15 cellular contexts compared by ENCODE assay signal in genomic region chr2:21039080-21039556, GRCh38. TPM values are rescaled to one million over a fixed set of nuclear protein-coding genes. Genes with fewer than 3 reads are reported as not detected.
"Had no signal": no experiment of that assay in that cellular context is flagged by ENCODE, and none has a peak within 500 bp of the region (broad histone marks: within the 10 kb centered on the region; RNA-seq: fewer than 3 reads in every experiment).

No MANE protein-coding gene starts in this region.

- H3K4me1 ChIP-seq: foreskin keratinocyte, parathyroid adenoma had no signal

- H3K9ac ChIP-seq: parathyroid adenoma had no signal

- H3K27ac ChIP-seq: foreskin keratinocyte, parathyroid adenoma, VCaP had no signal

- ATAC-seq: activated CD8-positive, alpha-beta T cell treated with anti-CD3 and anti-CD28 coated beads, Interleukin-2, amount 10 ng/mL, durations not matched to agents 7 days and 5 days; effector memory CD8-positive, alpha-beta T cell; foreskin keratinocyte; T-cell had no signal

- DNase-seq: activated CD4-positive, alpha-beta T cell treated with anti-CD3 and anti-CD28 coated beads for 4 hours; activated CD8-positive, alpha-beta memory T cell treated with anti-CD3 and anti-CD28 coated beads, Interleukin-2, amount 50 U/mL, for 48 hours; activated CD8-positive, alpha-beta T cell treated with anti-CD3 and anti-CD28 coated beads, Interleukin-2, amount 10 ng/mL, durations not matched to agents 7 days and 5 days; activated naive CD4-positive, alpha-beta T cell; effector memory CD8-positive, alpha-beta T cell; kidney; stimulated activated CD4-positive, alpha-beta T cell treated with anti-CD3 and anti-CD28 coated beads, Interleukin-12 subunit alpha, Interleukin-12 subunit beta, amount 100 ng/mL, for 4 hours; stimulated activated naive CD4-positive, alpha-beta T cell; T-cell; T1000 had no signal

RNA-seq across cellular contexts. Expression of gene APOB, which starts 4.8 kb away (rescaled TPM):
- total RNA-seq: activated CD8-positive, alpha-beta T cell treated with anti-CD3 and anti-CD28 coated beads, Interleukin-2, amount 10 ng/mL, durations not matched to agents 7 days and 5 days; activated T-helper 1 cell treated with anti-CD3 and anti-CD28 coated beads, Interleukin-12 subunit alpha, Interleukin-12 subunit beta, Interleukin-2, Interleukin-4 antibody, amounts not matched to agents 30 ng/mL and 10 ng/mL and 1 ng/mL, durations not matched to agents 14 hours and 24 hours and 36 hours; foreskin keratinocyte; SK-MEL-5 had no signal
- polyA plus RNA-seq: foreskin keratinocyte had no signal
